ENCODE assay signal across 8 cellular contexts in the genomic region with DNA sequence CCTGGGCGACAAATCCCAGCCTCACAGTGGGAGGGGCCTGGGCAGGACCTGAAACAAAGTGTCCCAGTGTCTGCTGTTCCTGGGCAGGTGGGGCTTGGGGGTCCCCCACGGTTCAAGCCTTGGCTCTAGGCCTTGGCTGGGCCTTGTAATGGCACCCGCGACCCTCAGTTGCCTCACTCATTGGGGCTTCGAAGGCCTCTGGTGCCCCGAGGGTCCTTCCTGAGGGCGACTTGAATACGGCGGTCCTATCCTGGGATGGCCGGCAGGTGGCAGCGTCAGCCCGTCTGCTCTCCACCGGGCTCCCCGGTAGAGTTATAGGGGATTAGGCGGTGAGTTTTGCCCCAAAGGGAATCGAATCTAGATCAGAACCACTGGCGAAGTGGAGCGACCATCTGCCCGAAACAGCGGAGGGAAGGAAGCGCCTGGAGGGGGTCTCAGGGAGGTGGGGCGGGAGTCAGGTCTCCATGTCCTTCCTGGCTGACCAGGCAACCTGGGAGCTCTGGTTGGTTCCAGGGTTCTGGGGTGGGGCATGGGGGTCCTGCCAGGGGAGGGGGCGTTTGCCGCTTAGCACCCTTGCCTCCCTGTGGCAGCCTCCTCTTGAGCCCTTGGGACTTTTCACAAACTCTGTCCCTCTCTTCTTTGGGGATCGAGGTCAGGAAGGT. TPM values are rescaled to one million over a fixed set of nuclear protein-coding genes. Genes with fewer than 3 reads are reported as not detected.
DNase-seq lines count a peak whose midpoint lies in the region; ATAC-seq and TF ChIP-seq lines count a peak whose summit lies in the region.

No MANE protein-coding gene starts in this region.

- peak overlapping the region; percentile 83 for H3K4me3 Mint-ChIP-seq in activated T-cell treated with anti-CD3 and anti-CD28 coated beads, Interleukin-2, amount 50 U/mL, for 4 hours
- peak overlapping the region; percentile 92 for H3K4me3 Mint-ChIP-seq in natural killer cell
- peak overlapping the region; percentile 91 to 92 for H3K4me3 Mint-ChIP-seq in stimulated activated naive B cell treated with anti-CD40 and anti-IgM and Interleukin-4, amounts not matched to agents 10 μg/mL and 1 μg/mL and 100 μg/mL, for 72 hours

- H3K27me3 ChIP-seq in PC-9 (ENCODE audit: insufficient read depth, low read depth): no peaks in the 10 kb centered on the region; the same call in 1 of the 2 replicates

- peak overlapping the region; percentile 61; the same call in 1 of the 2 replicates for H2AFZ ChIP-seq in PC-9

- no peaks in the 10 kb centered on the region for H4K20me1 ChIP-seq in PC-9 (ENCODE audit: insufficient read depth)

- peaks cover 25% of the 10 kb centered on the region for H3K4me1 ChIP-seq in PC-9 (replicated peaks; ENCODE audit: insufficient read depth)

- BruUV-seq in PC-9 (replicated peaks; lab: Mats Ljungman, UMichigan): no TSS peak

- peak overlapping the region; percentile 91 to 96 for H3K27ac Mint-ChIP-seq in natural killer cell
- H3K27ac Mint-ChIP-seq in stimulated activated naive B cell treated with anti-CD40 and anti-IgM and Interleukin-4, amounts not matched to agents 10 μg/mL and 1 μg/mL and 100 μg/mL, for 72 hours: peak overlapping the region; percentile 88

- no peaks in the 10 kb centered on the region for H3K9me3 Mint-ChIP-seq in activated T-cell treated with anti-CD3 and anti-CD28 coated beads, Interleukin-2, amount 50 U/mL, for 4 hours
- H3K9me3 Mint-ChIP-seq in natural killer cell: no peaks in the 10 kb centered on the region
- H3K9me3 Mint-ChIP-seq in stimulated activated naive B cell treated with anti-CD40 and anti-IgM and Interleukin-4, amounts not matched to agents 10 μg/mL and 1 μg/mL and 100 μg/mL, for 72 hours: no peaks in the 10 kb centered on the region

- peak; percentile 54 for DNase-seq in COR-L47 (lab: John Stamatoyannopoulos, UW)
- peak in 67 of 76 experiments; percentile 7 to 82 (median 51) for DNase-seq in HUDEP-2 (lab: John Stamatoyannopoulos, UW; ENCODE audit: unreplicated experiment in 76 of 76)
- DNase-seq in PC-9: peak; percentile 44 to 70
- peak; percentile 79 for DNase-seq in activated T-cell treated with anti-CD3 and anti-CD28 coated beads, Interleukin-2, amount 50 U/mL, for 4 hours
- DNase-seq in fibroblast of gingiva (ENCODE audit: low read depth): peak; percentile 49
- peak; percentile 79 for DNase-seq in natural killer cell
- peak; percentile 70 for DNase-seq in stimulated activated naive B cell treated with anti-CD40 and anti-IgM and Interleukin-4, amounts not matched to agents 10 μg/mL and 1 μg/mL and 100 μg/mL, for 72 hours

- POLR2A ChIA-PET in PC-9 (lab: Charles Lee; ENCODE audit: unreplicated experiment): no interaction called here

- H3K4me2 ChIP-seq in PC-9: peak overlapping the region; percentile 99

- peak; percentile 16 to 31 for ATAC-seq in activated T-cell treated with anti-CD3 and anti-CD28 coated beads, Interleukin-2, amount 50 U/mL, for 4 hours
- ATAC-seq in natural killer cell: peak; percentile 34 to 48 (median 37)
- ATAC-seq in stimulated activated naive B cell treated with anti-CD40 and anti-IgM and Interleukin-4, amounts not matched to agents 10 μg/mL and 1 μg/mL and 100 μg/mL, for 72 hours (replicated peaks): peak; percentile 17 to 27
- ATAC-seq in HG03432 (IDR thresholded peaks at IDR 0.05; ENCODE audit: unreplicated experiment): no peak

- peak overlapping the region; percentile 97 for H3K4me3 ChIP-seq in PC-9

- H3K9me2 ChIP-seq in PC-9 (ENCODE audit: insufficient read depth): no peaks in the 10 kb centered on the region

- H3K4me1 Mint-ChIP-seq in activated T-cell treated with anti-CD3 and anti-CD28 coated beads, Interleukin-2, amount 50 U/mL, for 4 hours (ENCODE audit: low read depth): peaks cover 35% of the 10 kb centered on the region
- H3K4me1 Mint-ChIP-seq in natural killer cell: peaks cover 28 to 53% of the 10 kb centered on the region in 2 donors
- peaks cover 25 to 60% of the 10 kb centered on the region in 2 donors for H3K4me1 Mint-ChIP-seq in stimulated activated naive B cell treated with anti-CD40 and anti-IgM and Interleukin-4, amounts not matched to agents 10 μg/mL and 1 μg/mL and 100 μg/mL, for 72 hours

- H3F3A ChIP-seq in PC-9 (ENCODE audit: insufficient read depth, low read depth): peaks cover 25% of the 10 kb centered on the region; the same call in 1 of the 2 replicates

- peaks cover 3% of the 10 kb centered on the region for H3K36me3 Mint-ChIP-seq in activated T-cell treated with anti-CD3 and anti-CD28 coated beads, Interleukin-2, amount 50 U/mL, for 4 hours (ENCODE audit: insufficient read depth)
- no peaks in the 10 kb centered on the region for H3K36me3 Mint-ChIP-seq in natural killer cell
- H3K36me3 Mint-ChIP-seq in stimulated activated naive B cell treated with anti-CD40 and anti-IgM and Interleukin-4, amounts not matched to agents 10 μg/mL and 1 μg/mL and 100 μg/mL, for 72 hours: peaks cover 6 to 7% of the 10 kb centered on the region in 2 donors

- peaks cover 30% of the 10 kb centered on the region for H3K79me2 ChIP-seq in PC-9 (ENCODE audit: low read depth)

- no peaks in the 10 kb centered on the region for H3K9me3 ChIP-seq in PC-9 (ENCODE audit: insufficient read depth, low read depth)

- H3K27ac ChIP-seq in PC-9: no peak overlapping the region

- intact Hi-C loops in PC-9 (cut with micrococcal nuclease; ENCODE audit: unreplicated experiment): loop anchor here (1.0 to 10.0 kb wide), 6 partner anchors 113 to 1008 kb away; partner anchors contain the start of genes PANK4 and PRXL2B
- intact Hi-C loops in natural killer cell (cut with micrococcal nuclease): loop anchor here (1.0 to 10.0 kb wide), 6 partner anchors 134 to 1010 kb away; no protein-coding TSS in a partner anchor

- H3K36me3 ChIP-seq in PC-9 (ENCODE audit: low read depth): no peaks in the 10 kb centered on the region

- peak; percentile 95 for TF ChIP-seq CTCF in PC-9 (conservative IDR thresholded peaks at IDR 0.05)
- peak; percentile 90 for TF ChIP-seq CTCF in natural killer cell (IDR thresholded peaks at IDR 0.05)

- CTCF ChIA-PET in PC-9 (lab: Charles Lee): interaction anchor here (0.7 kb wide), 2 partner anchors 121 to 1008 kb away, joined by 8 to 14 read pairs; no protein-coding TSS in a partner anchor

- H3K27me3 Mint-ChIP-seq in activated T-cell treated with anti-CD3 and anti-CD28 coated beads, Interleukin-2, amount 50 U/mL, for 4 hours (ENCODE audit: low read depth): no peaks in the 10 kb centered on the region
- no peaks in the 10 kb centered on the region for H3K27me3 Mint-ChIP-seq in natural killer cell (ENCODE audit: low read depth in 2 of 2)
- peaks cover 4 to 14% of the 10 kb centered on the region in 2 donors for H3K27me3 Mint-ChIP-seq in stimulated activated naive B cell treated with anti-CD40 and anti-IgM and Interleukin-4, amounts not matched to agents 10 μg/mL and 1 μg/mL and 100 μg/mL, for 72 hours

RNA-seq across cellular contexts. Expression of gene PEX10, which starts 2.1 kb away (rescaled TPM):
- total RNA-seq in PC-9 (2021) (24.3 and 26.3 TPM in 2 replicates), natural killer cell (10 to 100 TPM in 1 of 3 donors, 1 to 10 TPM in 2; 8.1 to 11.1 (median 9.8) TPM)
- 10 to 100 TPM; 23.4 to 23.6 (median 23.6) TPM for total RNA-seq in activated T-cell treated with anti-CD3 and anti-CD28 coated beads, Interleukin-2, amount 50 U/mL, for 4 hours

RNA-seq across cellular contexts. Expression of gene RER1, which starts 22.8 kb away (rescaled TPM):
- total RNA-seq in PC-9 (2021) (109 and 131 TPM in 2 replicates), natural killer cell (10 to 100 TPM; 89.2 to 98.9 (median 91.9) TPM)
- 100 to 1,000 TPM; 153 to 170 (median 170) TPM for total RNA-seq in activated T-cell treated with anti-CD3 and anti-CD28 coated beads, Interleukin-2, amount 50 U/mL, for 4 hours

RNA-seq across cellular contexts. Expression of gene MORN1, which starts 23.1 kb away (rescaled TPM):
- total RNA-seq in PC-9 (2021): 47.8 and 51.0 TPM in 2 replicates
- total RNA-seq in activated T-cell treated with anti-CD3 and anti-CD28 coated beads, Interleukin-2, amount 50 U/mL, for 4 hours: 1 to 10 TPM; 6.4 to 7.0 (median 6.7) TPM
- total RNA-seq in natural killer cell: 1 to 10 TPM; 8.0 to 9.3 (median 8.8) TPM
